ENCODE assay signal across 24 cellular contexts in genomic region chr20:59586613-59587012, GRCh38. TPM values are rescaled to one million over a fixed set of nuclear protein-coding genes. Genes with fewer than 3 reads are reported as not detected.
"Had no signal": no experiment of that assay in that cellular context is flagged by ENCODE, and none has a peak within 500 bp of the region (broad histone marks: within the 10 kb centered on the region; RNA-seq: fewer than 3 reads in every experiment).

No MANE protein-coding gene starts in this region.

- ATAC-seq: left lung; lower lobe of right lung; natural killer cell; stimulated activated naive B cell treated with anti-CD40 and anti-IgM and Interleukin-4, amounts not matched to agents 10 μg/mL and 1 μg/mL and 100 μg/mL, for 72 hours had no signal

- H3K4me1 ChIP-seq: left lung, sigmoid colon, upper lobe of left lung had no signal

- H3K4me2 ChIP-seq: hepatocyte had no signal

- FAIRE-seq: colon, frontal cortex, islet of Langerhans, urothelium cell line had no signal

- H3K9me3 ChIP-seq: left lung, lower lobe of right lung, ovary, thoracic aorta had no signal

- H3K4me3 ChIP-seq: dorsolateral prefrontal cortex, hepatocyte, left lung, lower lobe of right lung, ovary, sigmoid colon, thoracic aorta, tibial nerve, upper lobe of left lung had no signal

- H3K79me2 ChIP-seq: hepatocyte had no signal

- H3K36me3 ChIP-seq: left lung, lower lobe of right lung, ovary, sigmoid colon, thoracic aorta, tibial nerve, upper lobe of left lung had no signal

- DNase-seq: effector CD4-positive, alpha-beta T cell; left cardiac atrium; left lung; lower lobe of right lung; natural killer cell; occipital lobe; retina; sigmoid colon; stimulated activated CD4-positive, alpha-beta T cell treated with anti-CD3 and anti-CD28 coated beads, Interleukin-15, amount 100 ng/mL, for 24 hours; stimulated activated CD4-positive, alpha-beta T cell treated with anti-CD3 and anti-CD28 coated beads, Interleukin-2, amount 100 ng/mL, for 48 hours; stimulated activated naive B cell treated with anti-CD40 and anti-IgM and Interleukin-4, amounts not matched to agents 10 μg/mL and 1 μg/mL and 100 μg/mL, for 72 hours; upper lobe of left lung had no signal

- H2AFZ ChIP-seq: hepatocyte had no signal

- H3K27me3 ChIP-seq: dorsolateral prefrontal cortex, ovary, upper lobe of left lung had no signal

- H3K27ac ChIP-seq: hepatocyte, left lung, lower lobe of right lung, ovary, sigmoid colon, thoracic aorta, tibial nerve, upper lobe of left lung had no signal

RNA-seq across cellular contexts. Expression of gene PHACTR3, which starts 17.7 kb away (rescaled TPM):
- total RNA-seq: fibroblast of villous mesenchyme, kidney epithelial cell, natural killer cell, pulmonary artery endothelial cell, thoracic aorta had no signal
